ENCODE assay signal across 13 cellular contexts in genomic region chr17:29583324-29584248, GRCh38. TPM values are rescaled to one million over a fixed set of nuclear protein-coding genes. Genes with fewer than 3 reads are reported as not detected.
DNase-seq lines count a peak whose midpoint lies in the region; ATAC-seq, FAIRE-seq and TF ChIP-seq lines count a peak whose summit lies in the region.
"Had no signal": no experiment of that assay in that cellular context is flagged by ENCODE, and none has a peak within 500 bp of the region (broad histone marks: within the 10 kb centered on the region; RNA-seq: fewer than 3 reads in every experiment).

No MANE protein-coding gene starts in this region.

- H3K9me1 ChIP-seq in keratinocyte (ENCODE audit: control insufficient read depth, extremely low read depth, insufficient read depth, low read length): peaks cover 22% of the 10 kb centered on the region

- TF ChIP-seq EP300 in transverse colon (IDR thresholded peaks at IDR 0.05; ENCODE audit: low read depth): no peak

- peaks cover 65% of the 10 kb centered on the region for H3K79me2 ChIP-seq in keratinocyte (ENCODE audit: control insufficient read depth, insufficient read depth, low read length)

- no peak overlapping the region for H3K9ac ChIP-seq in keratinocyte (ENCODE audit: control insufficient read depth, extremely low read depth, insufficient read depth, low read length)

- TF ChIP-seq POLR2A in transverse colon (IDR thresholded peaks at IDR 0.05): no peak

- H3K4me1 ChIP-seq in keratinocyte (ENCODE audit: control insufficient read depth, extremely low read depth, insufficient read depth, low read length) (peaks cover 74% of the 10 kb centered on the region), transverse colon (peaks cover 9 to 23% (median 17%) of the 10 kb centered on the region in 4 donors)

- peak overlapping the region; percentile 56 for H3K4me2 ChIP-seq in keratinocyte (ENCODE audit: control insufficient read depth, extremely low read depth, insufficient read depth, low read depth, low read length)

- H4K20me1 ChIP-seq in keratinocyte (ENCODE audit: control insufficient read depth, extremely low read depth, insufficient read depth, low read length): peaks cover 32% of the 10 kb centered on the region

- peaks cover 21 to 33% of the 10 kb centered on the region in 2 experiments for H3K36me3 ChIP-seq in keratinocyte (ENCODE audit: control insufficient read depth in 2 of 2, extremely low read depth in 1 of 2, insufficient read depth in 2 of 2, low read length in 2 of 2)
- H3K36me3 ChIP-seq in transverse colon: no peaks in the 10 kb centered on the region

- no peak for ATAC-seq in stimulated activated naive CD8-positive, alpha-beta T cell treated with anti-CD3 and anti-CD28 coated beads, Interleukin-15, Interleukin-2, amounts not matched to agents 100 U/mL and 50 U/mL, for 24 hours
- no peak for ATAC-seq in HG02588 (IDR thresholded peaks at IDR 0.05; ENCODE audit: unreplicated experiment)

- H3K27ac Mint-ChIP-seq in stimulated activated naive CD8-positive, alpha-beta T cell treated with anti-CD3 and anti-CD28 coated beads, Interleukin-15, Interleukin-2, amounts not matched to agents 100 ng/mL and 50 ng/mL, for 24 hours: peak overlapping the region; percentile 43
- H3K27ac Mint-ChIP-seq in activated naive CD8-positive, alpha-beta T cell treated with anti-CD3 and anti-CD28 coated beads for 36 hours: peak overlapping the region; percentile 39

- no peak for DNase-seq in stimulated activated naive CD8-positive, alpha-beta T cell treated with anti-CD3 and anti-CD28 coated beads, Interleukin-15, Interleukin-2, amounts not matched to agents 100 U/mL and 50 U/mL, for 24 hours
- no peak for DNase-seq in activated naive CD8-positive, alpha-beta T cell treated with anti-CD3 and anti-CD28 coated beads for 36 hours
- DNase-seq in keratinocyte (ENCODE audit: low read depth, low spot score): peak; percentile 91
- DNase-seq in RKO (ENCODE audit: low spot score): no peak
- no peak for DNase-seq in hepatic stellate cell (ENCODE audit: low spot score)
- no peak for DNase-seq in transverse colon
- DNase-seq: cortex of kidney, DMS53, NCI-H2081 had no signal

- H3K4me3 Mint-ChIP-seq in stimulated activated naive CD8-positive, alpha-beta T cell treated with anti-CD3 and anti-CD28 coated beads, Interleukin-15, Interleukin-2, amounts not matched to agents 100 ng/mL and 50 ng/mL, for 24 hours: no peak overlapping the region
- H3K4me3 Mint-ChIP-seq in activated naive CD8-positive, alpha-beta T cell treated with anti-CD3 and anti-CD28 coated beads for 36 hours: peak overlapping the region; percentile 45

- H3K27me3 ChIP-seq in keratinocyte (ENCODE audit: control insufficient read depth, extremely low read depth, insufficient read depth, low read length) (no peaks in the 10 kb centered on the region), transverse colon (no peaks in the 10 kb centered on the region)
- H3K27me3 ChIP-seq: SJSA1 had no signal

- peaks cover 54% of the 10 kb centered on the region for H3K4me1 Mint-ChIP-seq in stimulated activated naive CD8-positive, alpha-beta T cell treated with anti-CD3 and anti-CD28 coated beads, Interleukin-15, Interleukin-2, amounts not matched to agents 100 ng/mL and 50 ng/mL, for 24 hours (ENCODE audit: low read depth)
- peaks cover 49% of the 10 kb centered on the region for H3K4me1 Mint-ChIP-seq in activated naive CD8-positive, alpha-beta T cell treated with anti-CD3 and anti-CD28 coated beads for 36 hours

- H2AFZ ChIP-seq in keratinocyte (ENCODE audit: control insufficient read depth, low read length): no peak overlapping the region

- in situ Hi-C loops in transverse colon (cut with MboI; ENCODE audit: low pct_ligation_motif_present in 1 of 4, low pct_unique_long_range_greater_than_20kb in 1 of 4, low sequenced_read_pairs in 3 of 4): no loop called here

- H3K36me3 Mint-ChIP-seq in stimulated activated naive CD8-positive, alpha-beta T cell treated with anti-CD3 and anti-CD28 coated beads, Interleukin-15, Interleukin-2, amounts not matched to agents 100 ng/mL and 50 ng/mL, for 24 hours (ENCODE audit: low read depth): peaks cover 39% of the 10 kb centered on the region
- H3K36me3 Mint-ChIP-seq in activated naive CD8-positive, alpha-beta T cell treated with anti-CD3 and anti-CD28 coated beads for 36 hours: peaks cover 41% of the 10 kb centered on the region

- no peaks in the 10 kb centered on the region for H3K9me3 Mint-ChIP-seq in stimulated activated naive CD8-positive, alpha-beta T cell treated with anti-CD3 and anti-CD28 coated beads, Interleukin-15, Interleukin-2, amounts not matched to agents 100 ng/mL and 50 ng/mL, for 24 hours
- no peaks in the 10 kb centered on the region for H3K9me3 Mint-ChIP-seq in activated naive CD8-positive, alpha-beta T cell treated with anti-CD3 and anti-CD28 coated beads for 36 hours

- H3K4me3 ChIP-seq in keratinocyte (ENCODE audit: control insufficient read depth in 2 of 3, extremely low read depth in 1 of 3, insufficient read depth in 2 of 3, low read depth in 1 of 3, low read length in 3 of 3) (peak overlapping the region in 1 of 3 experiments; percentile 15), transverse colon (no peak overlapping the region)
- H3K4me3 ChIP-seq: SJSA1, thoracic aorta had no signal

- H3K9me3 ChIP-seq in keratinocyte (ENCODE audit: control insufficient read depth, low read depth, low read length) (no peaks in the 10 kb centered on the region), transverse colon (no peaks in the 10 kb centered on the region)
- H3K9me3 ChIP-seq: SJSA1, thoracic aorta had no signal

- dilution Hi-C loops in keratinocyte (cut with MboI; ENCODE audit: extremely low pct_ligation_motif_present, low sequenced_read_pairs): no loop called here

- FAIRE-seq in keratinocyte (lab: Jason Lieb, UNC): peak; percentile 99

- no peak for TF ChIP-seq CTCF in keratinocyte (optimal IDR thresholded peaks at IDR 0.05 in 1 of 3, IDR thresholded peaks at IDR 0.05 in 1 of 3, conservative IDR thresholded peaks at IDR 0.05 in 1 of 3; ENCODE audit: extremely low read depth in 1 of 3, insufficient read depth in 2 of 3, low read length in 3 of 3)
- no peak for TF ChIP-seq CTCF in transverse colon (IDR thresholded peaks at IDR 0.05)

- intact Hi-C loops in transverse colon (cut with DNase I; ENCODE audit: low total_unique reads): no loop called here

- H3K27ac ChIP-seq in keratinocyte (ENCODE audit: control insufficient read depth, insufficient read depth, low read length): peak overlapping the region; percentile 23
- peak overlapping the region in 1 of 4 donors; percentile 7 for H3K27ac ChIP-seq in transverse colon
- H3K27ac ChIP-seq: SJSA1, thoracic aorta had no signal

- 87% methylated on average over 14 of the region's 16 CpGs; no CpG with 5 or more reads in 1 of the 2 donors for WGBS in transverse colon (ENCODE audit: low coverage in 1 of 2), 2 donors

- no peaks in the 10 kb centered on the region for H3K27me3 Mint-ChIP-seq in stimulated activated naive CD8-positive, alpha-beta T cell treated with anti-CD3 and anti-CD28 coated beads, Interleukin-15, Interleukin-2, amounts not matched to agents 100 ng/mL and 50 ng/mL, for 24 hours
- no peaks in the 10 kb centered on the region for H3K27me3 Mint-ChIP-seq in activated naive CD8-positive, alpha-beta T cell treated with anti-CD3 and anti-CD28 coated beads for 36 hours

RNA-seq across cellular contexts. Expression of gene GIT1, which starts 5.9 kb away (rescaled TPM):
- 10 to 100 TPM; 63.5 to 63.7 TPM for total RNA-seq in activated naive CD8-positive, alpha-beta T cell treated with anti-CD3 and anti-CD28 coated beads for 36 hours
- 35.9 to 42.7 TPM (median 37.9 TPM) in 3 replicates for polyA plus RNA-seq in keratinocyte
- polyA plus RNA-seq in keratinocyte (2011; ENCODE audit: low read depth): 34.5 TPM
- polyA plus RNA-seq in keratinocyte (2011; cell fraction: cytosol; rRNA removed): 26.3 and 43.3 TPM in 2 replicates
- polyA plus RNA-seq in keratinocyte (2011; cell fraction: nucleus; rRNA removed): 55.9 and 64.8 TPM in 2 replicates
- polyA plus RNA-seq in keratinocyte (2012; ENCODE audit: low replicate concordance): 28.3 and 36.4 TPM in 2 replicates
- polyA minus RNA-seq in keratinocyte: 43.0 to 93.0 TPM (median 49.5 TPM) in 3 replicates
- 58.7 TPM for polyA minus RNA-seq in keratinocyte (2011; cell fraction: cytosol; rRNA and poly(A)+ RNA removed)
- 36.5 and 45.9 TPM in 2 replicates for polyA minus RNA-seq in keratinocyte (2011; cell fraction: nucleus; rRNA and poly(A)+ RNA removed)
- 10 to 100 TPM; 39.2 to 71.8 (median 41.3) TPM for total RNA-seq in transverse colon

RNA-seq across cellular contexts. Expression of gene ANKRD13B, which starts 9.3 kb away (rescaled TPM):
- total RNA-seq in activated naive CD8-positive, alpha-beta T cell treated with anti-CD3 and anti-CD28 coated beads for 36 hours: 10 to 100 TPM; 17.9 to 20.8 TPM
- polyA plus RNA-seq in keratinocyte: 3.7 to 6.5 TPM (median 5.0 TPM) in 3 replicates
- polyA plus RNA-seq in keratinocyte (2011; ENCODE audit: low read depth): 3.7 TPM
- 2.8 and 5.7 TPM in 2 replicates for polyA plus RNA-seq in keratinocyte (2011; cell fraction: cytosol; rRNA removed)
- polyA plus RNA-seq in keratinocyte (2011; cell fraction: nucleus; rRNA removed): 13.0 and 14.3 TPM in 2 replicates
- polyA plus RNA-seq in keratinocyte (2012; ENCODE audit: low replicate concordance): 6.7 and 7.8 TPM in 2 replicates
- 4.8 to 12.7 TPM (median 5.3 TPM) in 3 replicates for polyA minus RNA-seq in keratinocyte
- 12.9 TPM for polyA minus RNA-seq in keratinocyte (2011; cell fraction: cytosol; rRNA and poly(A)+ RNA removed)
- 6.2 and 9.9 TPM in 2 replicates for polyA minus RNA-seq in keratinocyte (2011; cell fraction: nucleus; rRNA and poly(A)+ RNA removed)
- 1 to 10 TPM; 2.9 to 8.6 (median 5.6) TPM for total RNA-seq in transverse colon

RNA-seq across cellular contexts. Expression of gene TP53I13, which starts 15.1 kb away (rescaled TPM):
- 10 to 100 TPM; 31.2 to 35.3 TPM for total RNA-seq in activated naive CD8-positive, alpha-beta T cell treated with anti-CD3 and anti-CD28 coated beads for 36 hours
- 11.9 to 34.7 TPM (median 14.5 TPM) in 3 replicates for polyA plus RNA-seq in keratinocyte
- 4.4 TPM for polyA plus RNA-seq in keratinocyte (2011; ENCODE audit: low read depth)
- polyA plus RNA-seq in keratinocyte (2011; cell fraction: cytosol; rRNA removed): 5.8 and 16.5 TPM in 2 replicates
- polyA plus RNA-seq in keratinocyte (2011; cell fraction: nucleus; rRNA removed): 71.4 and 101 TPM in 2 replicates
- polyA plus RNA-seq in keratinocyte (2012; ENCODE audit: low replicate concordance): 17.7 and 24.8 TPM in 2 replicates
- 10.9 to 22.2 TPM (median 13.1 TPM) in 3 replicates for polyA minus RNA-seq in keratinocyte
- polyA minus RNA-seq in keratinocyte (2011; cell fraction: cytosol; rRNA and poly(A)+ RNA removed): 39.5 TPM
- 21.7 and 26.6 TPM in 2 replicates for polyA minus RNA-seq in keratinocyte (2011; cell fraction: nucleus; rRNA and poly(A)+ RNA removed)
- 100 to 1,000 TPM in 1 of 4 donors, 10 to 100 TPM in 3; 47.8 to 144 (median 87.7) TPM for total RNA-seq in transverse colon

RNA-seq across cellular contexts. Expression of gene ABHD15, which starts 16.7 kb away (rescaled TPM):
- 1 to 10 TPM; 8.6 to 8.8 TPM for total RNA-seq in activated naive CD8-positive, alpha-beta T cell treated with anti-CD3 and anti-CD28 coated beads for 36 hours
- polyA plus RNA-seq in keratinocyte: 6.2 to 6.9 TPM (median 6.8 TPM) in 3 replicates
- polyA plus RNA-seq in keratinocyte (2011; ENCODE audit: low read depth): 1.5 TPM
- polyA plus RNA-seq in keratinocyte (2011; cell fraction: cytosol; rRNA removed): 5.3 and 5.5 TPM in 2 replicates
- polyA plus RNA-seq in keratinocyte (2011; cell fraction: nucleus; rRNA removed): 11.2 and 11.7 TPM in 2 replicates
- 2.8 and 7.5 TPM in 2 replicates for polyA plus RNA-seq in keratinocyte (2012; ENCODE audit: low replicate concordance)
- 9.9 to 13.5 TPM (median 13.0 TPM) in 3 replicates for polyA minus RNA-seq in keratinocyte
- polyA minus RNA-seq in keratinocyte (2011; cell fraction: cytosol; rRNA and poly(A)+ RNA removed): 12.3 TPM
- 12.8 and 13.8 TPM in 2 replicates for polyA minus RNA-seq in keratinocyte (2011; cell fraction: nucleus; rRNA and poly(A)+ RNA removed)
- 10 to 100 TPM; 18.7 to 38.0 (median 24.6) TPM for total RNA-seq in transverse colon

RNA-seq across cellular contexts. Expression of gene CORO6, which starts 39.1 kb away (rescaled TPM):
- 1 to 10 TPM; 8.9 to 9.4 TPM for total RNA-seq in activated naive CD8-positive, alpha-beta T cell treated with anti-CD3 and anti-CD28 coated beads for 36 hours
- 20.5 to 50.9 TPM (median 28.8 TPM) in 3 replicates for polyA plus RNA-seq in keratinocyte
- polyA plus RNA-seq in keratinocyte (2011; ENCODE audit: low read depth): 6.6 TPM
- 9.2 and 10.8 TPM in 2 replicates for polyA plus RNA-seq in keratinocyte (2011; cell fraction: cytosol; rRNA removed)
- 191 and 224 TPM in 2 replicates for polyA plus RNA-seq in keratinocyte (2011; cell fraction: nucleus; rRNA removed)
- polyA plus RNA-seq in keratinocyte (2012; ENCODE audit: low replicate concordance): 14.6 and 16.8 TPM in 2 replicates
- polyA minus RNA-seq in keratinocyte: 34.8 to 68.4 TPM (median 42.9 TPM) in 3 replicates
- 17.6 TPM for polyA minus RNA-seq in keratinocyte (2011; cell fraction: cytosol; rRNA and poly(A)+ RNA removed)
- polyA minus RNA-seq in keratinocyte (2011; cell fraction: nucleus; rRNA and poly(A)+ RNA removed): 35.6 and 40.7 TPM in 2 replicates
- total RNA-seq in transverse colon: 10 to 100 TPM; 12.2 to 37.4 (median 13.9) TPM
